12 cellular contexts compared by ENCODE assay signal in genomic region chr3:152235709-152236298, GRCh38. TPM values are rescaled to one million over a fixed set of nuclear protein-coding genes. Genes with fewer than 3 reads are reported as not detected.
A peak's percentile ranks its signal among the peaks of the same experiment; 100 is the strongest.
DNase-seq lines count a peak whose midpoint lies in the region; ATAC-seq lines count a peak whose summit lies in the region.
"Had no signal": no experiment of that assay in that cellular context is flagged by ENCODE, and none has a peak within 500 bp of the region (broad histone marks: within the 10 kb centered on the region; RNA-seq: fewer than 3 reads in every experiment).

No MANE protein-coding gene starts in this region.

- DNase-seq in DMS 273 (lab: John Stamatoyannopoulos, UW; ENCODE audit: unreplicated experiment) = peak; percentile 42
- DNase-seq in DMS 273 treated with DMSO at 0.1 percent for 48 hours (lab: John Stamatoyannopoulos, UW) = no peak
- peak; percentile 66 for DNase-seq in HT1080 (ENCODE audit: low read depth)
- DNase-seq in NCI-H2081 treated with DMSO at 0.1 percent for 48 hours (lab: John Stamatoyannopoulos, UW) = no peak
- no peak for DNase-seq in NCI-H2107 (lab: John Stamatoyannopoulos, UW)
- DNase-seq: foreskin melanocyte, NCI-H1092 treated with DMSO at 0.1 percent for 48 hours had no signal

- no peak for ATAC-seq in GM21526 (IDR thresholded peaks at IDR 0.05; ENCODE audit: low FRiP score, unreplicated experiment)

- peak overlapping the region; percentile 25 for H3K4me3 Mint-ChIP-seq in activated naive CD8-positive, alpha-beta T cell

- H3K9me3 ChIP-seq in mesodermal cell (ENCODE audit: control insufficient read depth, low read length) = no peaks in the 10 kb centered on the region

- 80% methylated on average over 1 of the region's 1 CpG; no CpG with 5 or more reads in 1 of the 2 experiments for WGBS in mesodermal cell (ENCODE audit: insufficient coverage in 2 of 2), 2 experiments

- H3K27ac Mint-ChIP-seq in activated naive CD8-positive, alpha-beta T cell = peak overlapping the region; percentile 87
- H3K27ac Mint-ChIP-seq: activated T-helper 2 cell treated with anti-CD3 and anti-CD28 coated beads, Interferon-gamma antibody, Interleukin-2, Interleukin-4, amounts not matched to agents 10 μg/mL and 5 μg/mL and 100 μg/mL, durations not matched to agents 14 hours and 24 hours and 36 hours had no signal

- peaks cover 7% of the 10 kb centered on the region for H3K4me1 ChIP-seq in mesodermal cell (ENCODE audit: control insufficient read depth, insufficient read depth, low read length, poor library complexity, severe bottlenecking)

- no peaks in the 10 kb centered on the region for H3K27me3 Mint-ChIP-seq in activated naive CD8-positive, alpha-beta T cell

- H3K4me1 Mint-ChIP-seq in activated naive CD8-positive, alpha-beta T cell (ENCODE audit: low read depth) = peaks cover 83% of the 10 kb centered on the region

- H3K4me3 ChIP-seq in mesodermal cell (ENCODE audit: extremely low read depth, insufficient read depth, low read length, poor library complexity, severe bottlenecking) = no peak overlapping the region

- peaks cover 6% of the 10 kb centered on the region for H3K9me3 Mint-ChIP-seq in activated naive CD8-positive, alpha-beta T cell (ENCODE audit: low read depth)

- peak overlapping the region; percentile 33 for H3K27ac ChIP-seq in mesodermal cell (ENCODE audit: low read depth, low read length, severe bottlenecking)
- H3K27ac ChIP-seq: 22Rv1 had no signal

- H3K36me3 ChIP-seq in mesodermal cell (ENCODE audit: control insufficient read depth, insufficient read depth, low read length) = no peaks in the 10 kb centered on the region

- H3K36me3 Mint-ChIP-seq in activated naive CD8-positive, alpha-beta T cell = peaks cover 6% of the 10 kb centered on the region

RNA-seq across cellular contexts. Expression of gene MBNL1, which starts 32.9 kb away (rescaled TPM):
- 209 and 295 TPM in 2 replicates for total RNA-seq in HT1080 (2014; rRNA removed; shearing (Covaris generic))
- 98.5 and 119 TPM in 2 replicates for polyA plus RNA-seq in HT1080 (2015; cell fraction: cytosol; rRNA removed)
- 115 and 116 TPM in 2 replicates for polyA plus RNA-seq in HT1080 (2015; cell fraction: nucleus; rRNA removed)
- 32.9 TPM for polyA plus RNA-seq in mesodermal cell (2013, experiment 1 of 2)
- 28.3 TPM for polyA plus RNA-seq in mesodermal cell (2013, experiment 2 of 2)

Comparison
In these comparisons a context has a peak if more than half of its experiments do, and no peak if none do; other contexts are left out.
1. DNase-seq: peak in DMS 273 (single experiment) and HT1080 (single experiment); none in DMS 273 treated with DMSO at 0.1 percent for 48 hours (single experiment), NCI-H2081 treated with DMSO at 0.1 percent for 48 hours (single experiment) and NCI-H2107 (single experiment).